Comparison of ENCODE assay signal across 15 cellular contexts in genomic region chr6:36771145-36771544, GRCh38.
A peak's percentile ranks its signal among the peaks of the same experiment; 100 is the strongest.
DNase-seq lines count a peak whose midpoint lies in the region; ATAC-seq and TF ChIP-seq lines count a peak whose summit lies in the region.
"Had no signal": no experiment of that assay in that cellular context is flagged by ENCODE, and none has a peak within 500 bp of the region (broad histone marks: within the 10 kb centered on the region; RNA-seq: fewer than 3 reads in every experiment).

No MANE protein-coding gene starts in this region.

- H3K9me3 Mint-ChIP-seq in activated naive CD8-positive, alpha-beta T cell treated with anti-CD3 and anti-CD28 coated beads for 36 hours: no peaks in the 10 kb centered on the region
- H3K9me3 Mint-ChIP-seq in stimulated activated naive CD8-positive, alpha-beta T cell treated with anti-CD3 and anti-CD28 coated beads, Interleukin-15, amount 100 ng/mL, for 72 hours: no peaks in the 10 kb centered on the region
- H3K9me3 Mint-ChIP-seq in chondrocyte (ENCODE audit: low read depth): no peaks in the 10 kb centered on the region
- H3K9me3 Mint-ChIP-seq: stimulated activated naive B cell treated with anti-CD40 and anti-IgM and Interleukin-4, amounts not matched to agents 10 μg/mL and 1 μg/mL and 100 μg/mL, for 72 hours had no signal

- H3K36me3 ChIP-seq in cardiac muscle cell: no peaks in the 10 kb centered on the region
- H3K36me3 ChIP-seq: tibial artery had no signal

- no peak for TF ChIP-seq CTCF in cardiac muscle cell (IDR thresholded peaks at IDR 0.05; ENCODE audit: low read depth, low read length)
- TF ChIP-seq CTCF in chondrocyte (IDR thresholded peaks at IDR 0.05): no peak

- peak overlapping the region; percentile 83 for H3K27ac Mint-ChIP-seq in activated naive CD8-positive, alpha-beta T cell treated with anti-CD3 and anti-CD28 coated beads for 36 hours
- H3K27ac Mint-ChIP-seq in stimulated activated naive CD8-positive, alpha-beta T cell treated with anti-CD3 and anti-CD28 coated beads, Interleukin-15, amount 100 ng/mL, for 72 hours: peak overlapping the region; percentile 43 to 86
- no peak overlapping the region for H3K27ac Mint-ChIP-seq in chondrocyte (ENCODE audit: unreplicated experiment)

- no peak overlapping the region for H3K4me3 ChIP-seq in cardiac muscle cell
- H3K4me3 ChIP-seq: tibial artery had no signal

- H3K9me3 ChIP-seq in cardiac muscle cell (ENCODE audit: low read depth): no peaks in the 10 kb centered on the region
- H3K9me3 ChIP-seq: SK-N-SH, tibial artery had no signal

- H3K27me3 ChIP-seq in cardiac muscle cell: no peaks in the 10 kb centered on the region
- H3K27me3 ChIP-seq: tibial artery had no signal

- H3K27ac ChIP-seq in cardiac muscle cell: peak overlapping the region; percentile 90
- H3K27ac ChIP-seq: tibial artery had no signal

- H3K4me1 Mint-ChIP-seq in activated naive CD8-positive, alpha-beta T cell treated with anti-CD3 and anti-CD28 coated beads for 36 hours: peaks cover 38% of the 10 kb centered on the region
- H3K4me1 Mint-ChIP-seq in stimulated activated naive CD8-positive, alpha-beta T cell treated with anti-CD3 and anti-CD28 coated beads, Interleukin-15, amount 100 ng/mL, for 72 hours: peaks cover 48% of the 10 kb centered on the region
- peaks cover 20% of the 10 kb centered on the region for H3K4me1 Mint-ChIP-seq in chondrocyte (ENCODE audit: low read depth)

- peaks cover 42% of the 10 kb centered on the region for H3K4me1 ChIP-seq in cardiac muscle cell (ENCODE audit: low read depth)

- no peaks in the 10 kb centered on the region for H3K27me3 Mint-ChIP-seq in activated naive CD8-positive, alpha-beta T cell treated with anti-CD3 and anti-CD28 coated beads for 36 hours
- no peaks in the 10 kb centered on the region for H3K27me3 Mint-ChIP-seq in stimulated activated naive CD8-positive, alpha-beta T cell treated with anti-CD3 and anti-CD28 coated beads, Interleukin-15, amount 100 ng/mL, for 72 hours
- H3K27me3 Mint-ChIP-seq in chondrocyte (ENCODE audit: low read depth): peaks cover 8% of the 10 kb centered on the region

- intact Hi-C loops in cardiac septum (cut with DNase I): no loop called here

- DNase-seq in cardiac muscle cell (ENCODE audit: low read depth in 1 of 2, low spot score in 1 of 2) (no peak), cardiac septum (ENCODE audit: low spot score) (no peak), NCI-H69 (lab: John Stamatoyannopoulos, UW) (peak; percentile 26), chondrocyte (ENCODE audit: low spot score) (no peak)
- no peak for DNase-seq in activated naive CD8-positive, alpha-beta T cell treated with anti-CD3 and anti-CD28 coated beads for 36 hours
- DNase-seq in stimulated activated naive CD8-positive, alpha-beta T cell treated with anti-CD3 and anti-CD28 coated beads, Interleukin-15, amount 100 ng/mL, for 72 hours: no peak
- DNase-seq: head of caudate nucleus; MM.1S; NCI-H1694 treated with DMSO at 0.1 percent for 48 hours; NCI-H226; SK-N-SH; stimulated activated naive B cell treated with anti-CD40 and anti-IgM and Interleukin-4, amounts not matched to agents 10 μg/mL and 1 μg/mL and 100 μg/mL, for 72 hours; tibial artery had no signal

- no peak for ATAC-seq in stimulated activated naive CD8-positive, alpha-beta T cell treated with anti-CD3 and anti-CD28 coated beads, Interleukin-15, amount 100 ng/mL, for 72 hours
- ATAC-seq in HG03378 (IDR thresholded peaks at IDR 0.05; ENCODE audit: unreplicated experiment): no peak
- ATAC-seq: stimulated activated naive B cell treated with anti-CD40 and anti-IgM and Interleukin-4, amounts not matched to agents 10 μg/mL and 1 μg/mL and 100 μg/mL, for 72 hours had no signal

- H3K36me3 Mint-ChIP-seq in activated naive CD8-positive, alpha-beta T cell treated with anti-CD3 and anti-CD28 coated beads for 36 hours: no peaks in the 10 kb centered on the region
- peaks cover 2% of the 10 kb centered on the region for H3K36me3 Mint-ChIP-seq in chondrocyte (ENCODE audit: low read depth)
- H3K36me3 Mint-ChIP-seq: IgD-negative memory B cell; stimulated activated naive B cell treated with anti-CD40 and anti-IgM and Interleukin-4, amounts not matched to agents 10 μg/mL and 1 μg/mL and 100 μg/mL, for 72 hours had no signal

- no peak overlapping the region for H3K4me3 Mint-ChIP-seq in activated naive CD8-positive, alpha-beta T cell treated with anti-CD3 and anti-CD28 coated beads for 36 hours
- no peak overlapping the region for H3K4me3 Mint-ChIP-seq in stimulated activated naive CD8-positive, alpha-beta T cell treated with anti-CD3 and anti-CD28 coated beads, Interleukin-15, amount 100 ng/mL, for 72 hours
- H3K4me3 Mint-ChIP-seq in chondrocyte (ENCODE audit: unreplicated experiment): no peak overlapping the region
- H3K4me3 Mint-ChIP-seq: stimulated activated naive B cell treated with anti-CD40 and anti-IgM and Interleukin-4, amounts not matched to agents 10 μg/mL and 1 μg/mL and 100 μg/mL, for 72 hours had no signal
